Comparison of ENCODE assay signal across 13 cellular contexts in genomic region chr6:120077489-120077888, GRCh38.
DNase-seq lines count a peak whose midpoint lies in the region; FAIRE-seq and TF ChIP-seq lines count a peak whose summit lies in the region.
"Had no signal": no experiment of that assay in that cellular context is flagged by ENCODE, and none has a peak within 500 bp of the region (broad histone marks: within the 10 kb centered on the region; RNA-seq: fewer than 3 reads in every experiment).

No MANE protein-coding gene starts in this region.

- H3K27me3 ChIP-seq in H7 (ENCODE audit: control insufficient read depth, insufficient read depth, low read length), result no peaks in the 10 kb centered on the region
- H3K27me3 ChIP-seq in SK-N-SH (ENCODE audit: insufficient read depth), result no peaks in the 10 kb centered on the region
- H3K27me3 ChIP-seq in CD4-positive, alpha-beta memory T cell (ENCODE audit: insufficient read depth, low read length), result no peaks in the 10 kb centered on the region

- H2AFZ ChIP-seq in SK-N-SH (ENCODE audit: low read depth), result no peak overlapping the region

- H3K9me3 ChIP-seq in SK-N-SH, result no peaks in the 10 kb centered on the region; the same call in 1 of the 2 replicates
- H3K9me3 ChIP-seq in CD4-positive, alpha-beta memory T cell (ENCODE audit: control insufficient read depth in 1 of 2, low read length in 2 of 2), result no peaks in the 10 kb centered on the region

- H3K79me2 ChIP-seq in SK-N-SH (ENCODE audit: insufficient read depth), result no peaks in the 10 kb centered on the region

- no peak overlapping the region for H3K4me2 ChIP-seq in SK-N-SH

- no peak for FAIRE-seq in GM19239 (lab: Jason Lieb, UNC)
- FAIRE-seq: HTR-8/SVneo had no signal

- no peaks in the 10 kb centered on the region for H3K36me3 Mint-ChIP-seq in CD4-positive, alpha-beta memory T cell

- no peaks in the 10 kb centered on the region for H4K20me1 ChIP-seq in SK-N-SH (ENCODE audit: insufficient read depth)

- H3K9me3 Mint-ChIP-seq in CD4-positive, alpha-beta memory T cell, result no peaks in the 10 kb centered on the region
- H3K9me3 Mint-ChIP-seq: CD4-positive, alpha-beta T cell had no signal

- TF ChIP-seq RAD21 in SK-N-SH (IDR thresholded peaks at IDR 0.05; ENCODE audit: low read length), result peak; percentile 50

- H3K27ac Mint-ChIP-seq in CD4-positive, alpha-beta memory T cell, result no peak overlapping the region
- H3K27ac Mint-ChIP-seq: CD4-positive, alpha-beta T cell had no signal

- no peak overlapping the region for H3K9ac ChIP-seq in SK-N-SH

- 41% methylated on average over 2 of the region's 2 CpGs for WGBS in SK-N-SH (ENCODE audit: low lambda C conversion rate)

- peaks cover 0 to 9% of the 10 kb centered on the region in 2 experiments; a peak in 2 of 4 replicates for H3K4me1 ChIP-seq in SK-N-SH (ENCODE audit: control insufficient read depth in 1 of 2, insufficient read depth in 2 of 2, low read depth in 1 of 2, low read length in 1 of 2)
- H3K4me1 ChIP-seq in CD4-positive, alpha-beta memory T cell (ENCODE audit: insufficient read depth, low read length), result no peaks in the 10 kb centered on the region

- peak; percentile 2 for DNase-seq in AG08395 (ENCODE audit: low spot score)
- peak; percentile 4 for DNase-seq in H7
- DNase-seq in SK-N-SH, result no peak
- DNase-seq in foreskin fibroblast, result peak in 1 of 2 donors; percentile 1
- no peak for DNase-seq in GM19239 (ENCODE audit: insufficient read length, low spot score)
- DNase-seq in middle frontal gyrus (ENCODE audit: extremely low spot score, low spot score), result no peak
- DNase-seq in AML-193 (lab: John Stamatoyannopoulos, UW), result no peak
- DNase-seq in CD4-positive, alpha-beta memory T cell, result no peak
- DNase-seq: activated CD4-positive, alpha-beta T cell treated with anti-CD3 and anti-CD28 coated beads, Interleukin-2, amount 50 U/mL, for 4 hours; caudate nucleus; CD4-positive, alpha-beta T cell; NK-92 treated with Interleukin-12 subunit alpha and Interleukin-12 subunit beta, amount 100 ng/mL, for 24 hours had no signal

- TF ChIP-seq CTCF in SK-N-SH (IDR thresholded peaks at IDR 0.05), result peak; percentile 16; the same call in 1 of the 2 replicates
- TF ChIP-seq CTCF in foreskin fibroblast (IDR thresholded peaks at IDR 0.05; ENCODE audit: low read depth, low read length), result peak; percentile 4

- intact Hi-C loops in CD4-positive, alpha-beta memory T cell (cut with micrococcal nuclease), result no loop called here

- CTCF ChIA-PET in SK-N-SH (lab: Yijun Ruan, JAX), result interaction anchor here (1.2 kb wide), 2 partner anchors 13 to 929 kb away, joined by 3 to 6 read pairs; no protein-coding TSS in a partner anchor
- CTCF ChIA-PET in CD4-positive, alpha-beta memory T cell (lab: Charles Lee; ENCODE audit: partially characterized antibody), result no interaction called here

- no peaks in the 10 kb centered on the region for H3K27me3 Mint-ChIP-seq in CD4-positive, alpha-beta memory T cell
- H3K27me3 Mint-ChIP-seq: CD4-positive, alpha-beta T cell had no signal

- no peaks in the 10 kb centered on the region for H3K36me3 ChIP-seq in H7 (replicated peaks; ENCODE audit: control insufficient read depth, insufficient read depth, low read length)
- H3K36me3 ChIP-seq in SK-N-SH (replicated peaks in 1 of 2; ENCODE audit: control insufficient read depth in 1 of 2, insufficient read depth in 2 of 2, low read length in 1 of 2), result no peaks in the 10 kb centered on the region
- no peaks in the 10 kb centered on the region for H3K36me3 ChIP-seq in CD4-positive, alpha-beta memory T cell (ENCODE audit: insufficient read depth, low read length)

- H3K9me2 ChIP-seq in SK-N-SH, result peaks cover 4% of the 10 kb centered on the region; the same call in 1 of the 2 replicates

- no peak overlapping the region; a peak in 1 of 4 replicates for H3K27ac ChIP-seq in SK-N-SH (ENCODE audit: low read depth in 2 of 2, low read length in 1 of 2)
- no peak overlapping the region for H3K27ac ChIP-seq in CD4-positive, alpha-beta memory T cell (ENCODE audit: low read depth, low read length)

- POLR2A ChIA-PET in SK-N-SH (lab: Yijun Ruan, JAX), result no interaction called here
- POLR2A ChIA-PET in CD4-positive, alpha-beta memory T cell (lab: Charles Lee; ENCODE audit: partially characterized antibody), result no interaction called here

- H3K4me3 ChIP-seq in H7 (ENCODE audit: insufficient read depth, low read depth, low read length) (no peak overlapping the region), SK-N-SH (ENCODE audit: low read depth in 2 of 2, low read length in 1 of 2) (no peak overlapping the region), foreskin fibroblast (ENCODE audit: low read depth in 1 of 2, low read length in 2 of 2) (no peak overlapping the region)
- H3K4me3 ChIP-seq in CD4-positive, alpha-beta memory T cell (ENCODE audit: low read length in 2 of 2), result no peak overlapping the region

- no peak overlapping the region for H3K4me3 Mint-ChIP-seq in CD4-positive, alpha-beta memory T cell
- H3K4me3 Mint-ChIP-seq: CD4-positive, alpha-beta T cell had no signal

- H3F3A ChIP-seq in SK-N-SH (replicated peaks; ENCODE audit: insufficient read depth), result no peaks in the 10 kb centered on the region

- TF ChIP-seq EP300 in SK-N-SH (IDR thresholded peaks at IDR 0.05; ENCODE audit: borderline replicate concordance in 1 of 2, low read depth in 1 of 2, low read length in 1 of 2), result no peak

- H3K4me1 Mint-ChIP-seq in CD4-positive, alpha-beta memory T cell, result no peaks in the 10 kb centered on the region

TF ChIP-seq in SK-N-SH, 30 proteins besides CTCF, POLR2A, EP300 and RAD21:
- TF ChIP-seq SMC3 (IDR thresholded peaks at IDR 0.05; ENCODE audit: low read depth, low read length) (peak; percentile 15; the same call in 1 of the 2 replicates), TCF12 (IDR thresholded peaks at IDR 0.05) (peak; percentile 61), NFIC (IDR thresholded peaks at IDR 0.05; ENCODE audit: borderline replicate concordance) (no peak)

Comparison
In these comparisons a context has a peak if more than half of its experiments do, and no peak if none do; other contexts are left out.
1. DNase-seq: peak in AG08395 (single experiment) and H7 (single experiment); none in SK-N-SH (single experiment), GM19239 (single experiment), middle frontal gyrus (single experiment), AML-193 (0 of 2) and CD4-positive, alpha-beta memory T cell (0 of 5).